16 cellular contexts compared by ENCODE assay signal in genomic region chr3:47813551-47814177, GRCh38.
"Had no signal": no experiment of that assay in that cellular context is flagged by ENCODE, and none has a peak within 500 bp of the region (broad histone marks: within the 10 kb centered on the region; RNA-seq: fewer than 3 reads in every experiment).

No MANE protein-coding gene starts in this region.

- H3K27ac Mint-ChIP-seq: activated CD4-positive, alpha-beta T cell treated with anti-CD3 and anti-CD28 coated beads, Interleukin-2, amount 10 ng/mL, durations not matched to agents 24 days and 14 days; activated CD8-positive, alpha-beta T cell treated with anti-CD3 and anti-CD28 coated beads for 36 hours had no signal

- H3K4me3 Mint-ChIP-seq: activated CD4-positive, alpha-beta T cell treated with anti-CD3 and anti-CD28 coated beads, Interleukin-2, amount 10 ng/mL, durations not matched to agents 24 days and 14 days; activated CD8-positive, alpha-beta T cell treated with anti-CD3 and anti-CD28 coated beads for 36 hours; naive B cell had no signal

- H3K27me3 Mint-ChIP-seq: activated CD4-positive, alpha-beta T cell treated with anti-CD3 and anti-CD28 coated beads, Interleukin-2, amount 10 ng/mL, durations not matched to agents 24 days and 14 days; activated CD8-positive, alpha-beta T cell treated with anti-CD3 and anti-CD28 coated beads for 36 hours; naive B cell had no signal

- DNase-seq: activated CD4-positive, alpha-beta T cell treated with anti-CD3 and anti-CD28 coated beads, Interleukin-2, amount 10 ng/mL, durations not matched to agents 24 days and 14 days; activated CD8-positive, alpha-beta T cell treated with anti-CD3 and anti-CD28 coated beads for 36 hours; activated naive CD4-positive, alpha-beta T cell treated with Interleukin-2 at 50 U/mL for 16 hours; activated T-cell treated with anti-CD3 and anti-CD28 coated beads, Interleukin-2, amount 50 U/mL, for 1 hour; body of pancreas; heart left ventricle; lower lobe of right lung; mesendoderm; naive B cell; stimulated activated CD4-positive, alpha-beta T cell treated with anti-CD3 and anti-CD28 coated beads, Interleukin-2, amount 100 ng/mL, for 48 hours; stimulated activated CD8-positive, alpha-beta memory T cell treated with anti-CD3 and anti-CD28 coated beads, Interleukin-4, amount 100 ng/mL, for 48 hours; stimulated activated naive CD4-positive, alpha-beta T cell treated with Interleukin-2 at 50 U/mL for 16 hours; substantia nigra; thyroid gland had no signal

- H3K9me3 ChIP-seq: body of pancreas, gastroesophageal sphincter, heart left ventricle, lower lobe of right lung, prostate gland, thyroid gland had no signal

- H3K9me3 Mint-ChIP-seq: activated CD4-positive, alpha-beta T cell treated with anti-CD3 and anti-CD28 coated beads, Interleukin-2, amount 10 ng/mL, durations not matched to agents 24 days and 14 days; activated CD8-positive, alpha-beta T cell treated with anti-CD3 and anti-CD28 coated beads for 36 hours; naive B cell had no signal

- H3K4me1 Mint-ChIP-seq: naive B cell had no signal

- ATAC-seq: activated CD8-positive, alpha-beta T cell treated with anti-CD3 and anti-CD28 coated beads for 36 hours; body of pancreas; gastroesophageal sphincter; heart left ventricle; lower lobe of right lung had no signal
